Comparison of ENCODE assay signal across 23 cellular contexts in the genomic region with DNA sequence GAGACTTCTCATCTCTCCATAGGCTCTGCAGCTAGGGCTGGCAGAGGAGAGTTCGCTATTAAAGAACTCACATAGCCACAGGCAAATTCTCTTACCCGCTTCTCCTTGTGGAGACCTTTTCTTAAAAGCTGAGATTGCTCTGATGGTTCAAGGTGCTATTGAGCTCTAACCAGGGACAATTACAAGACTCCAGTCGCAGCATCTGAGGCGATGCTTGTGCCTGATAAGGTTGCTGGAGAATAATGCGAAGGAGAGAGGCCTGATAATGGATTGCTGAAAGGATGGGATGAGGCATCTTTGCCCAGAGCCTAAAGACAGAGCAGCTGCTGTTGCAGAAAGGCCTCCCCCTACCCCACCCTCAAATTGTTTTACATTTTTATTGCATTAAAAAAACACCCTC.
A peak's percentile ranks its signal among the peaks of the same experiment; 100 is the strongest.
DNase-seq lines count a peak whose midpoint lies in the region; ATAC-seq and TF ChIP-seq lines count a peak whose summit lies in the region.
"Had no signal": no experiment of that assay in that cellular context is flagged by ENCODE, and none has a peak within 500 bp of the region (broad histone marks: within the 10 kb centered on the region; RNA-seq: fewer than 3 reads in every experiment).

No MANE protein-coding gene starts in this region.

- no peaks in the 10 kb centered on the region for H3K9me3 Mint-ChIP-seq in activated naive CD8-positive, alpha-beta T cell treated with anti-CD3 and anti-CD28 coated beads, Interleukin-2, amount 50 U/mL, for 24 hours
- no peaks in the 10 kb centered on the region for H3K9me3 Mint-ChIP-seq in activated naive CD8-positive, alpha-beta T cell treated with anti-CD3 and anti-CD28 coated beads for 36 hours

- no peaks in the 10 kb centered on the region for H3K27me3 Mint-ChIP-seq in activated naive CD8-positive, alpha-beta T cell treated with anti-CD3 and anti-CD28 coated beads, Interleukin-2, amount 50 U/mL, for 24 hours
- no peaks in the 10 kb centered on the region for H3K27me3 Mint-ChIP-seq in activated naive CD8-positive, alpha-beta T cell treated with anti-CD3 and anti-CD28 coated beads for 36 hours
- H3K27me3 Mint-ChIP-seq: B cell; CD4-positive, alpha-beta memory T cell; CD8-positive, alpha-beta memory T cell had no signal

- H3K4me3 Mint-ChIP-seq in activated naive CD8-positive, alpha-beta T cell treated with anti-CD3 and anti-CD28 coated beads, Interleukin-2, amount 50 U/mL, for 24 hours: no peak overlapping the region
- no peak overlapping the region for H3K4me3 Mint-ChIP-seq in activated naive CD8-positive, alpha-beta T cell treated with anti-CD3 and anti-CD28 coated beads for 36 hours
- H3K4me3 Mint-ChIP-seq: B cell; CD14-positive monocyte; CD4-positive, CD25-positive, alpha-beta regulatory T cell; CD8-positive, alpha-beta memory T cell had no signal

- H3K4me3 ChIP-seq in uterus: no peak overlapping the region
- no peak overlapping the region for H3K4me3 ChIP-seq in BE2C (ENCODE audit: low read depth, low read length)
- H3K4me3 ChIP-seq: A549, BLaER1 had no signal

- H3K4me1 Mint-ChIP-seq in activated naive CD8-positive, alpha-beta T cell treated with anti-CD3 and anti-CD28 coated beads, Interleukin-2, amount 50 U/mL, for 24 hours: no peaks in the 10 kb centered on the region
- H3K4me1 Mint-ChIP-seq in activated naive CD8-positive, alpha-beta T cell treated with anti-CD3 and anti-CD28 coated beads for 36 hours: no peaks in the 10 kb centered on the region
- H3K4me1 Mint-ChIP-seq: B cell; CD14-positive monocyte; CD4-positive, alpha-beta memory T cell; CD4-positive, CD25-positive, alpha-beta regulatory T cell; CD8-positive, alpha-beta memory T cell had no signal

- H3K36me3 ChIP-seq in uterus: no peaks in the 10 kb centered on the region
- H3K36me3 ChIP-seq in BE2C: no peaks in the 10 kb centered on the region
- H3K36me3 ChIP-seq: BLaER1 had no signal

- DNase-seq in activated naive CD8-positive, alpha-beta T cell treated with anti-CD3 and anti-CD28 coated beads, Interleukin-2, amount 50 U/mL, for 24 hours: no peak
- no peak for DNase-seq in activated naive CD8-positive, alpha-beta T cell treated with anti-CD3 and anti-CD28 coated beads for 36 hours
- DNase-seq in islet precursor cell (peak; percentile 75), uterus (no peak), BE2C (no peak)
- DNase-seq: AML-193; C1 segment of cervical spinal cord; CD4-positive, alpha-beta memory T cell; CD4-positive, CD25-positive, alpha-beta regulatory T cell; CD8-positive, alpha-beta memory T cell; COR-L47; DMS 273 treated with DMSO at 0.1 percent for 48 hours; DMS153; DMS53; DMS79; DND-41; EL; GF-D8 had no signal

- peak overlapping the region; percentile 5 for H3K27ac Mint-ChIP-seq in activated naive CD8-positive, alpha-beta T cell treated with anti-CD3 and anti-CD28 coated beads, Interleukin-2, amount 50 U/mL, for 24 hours
- H3K27ac Mint-ChIP-seq in activated naive CD8-positive, alpha-beta T cell treated with anti-CD3 and anti-CD28 coated beads for 36 hours: no peak overlapping the region
- H3K27ac Mint-ChIP-seq: B cell; CD14-positive monocyte; CD4-positive, alpha-beta memory T cell; CD4-positive, CD25-positive, alpha-beta regulatory T cell; CD8-positive, alpha-beta memory T cell had no signal

- H3K4me1 ChIP-seq in uterus (no peaks in the 10 kb centered on the region), BE2C (no peaks in the 10 kb centered on the region)
- H3K4me1 ChIP-seq: A549, BLaER1 had no signal

- intact Hi-C loops in uterus (cut with DNase I; ENCODE audit: low total_unique reads): no loop called here

- H3K27me3 ChIP-seq in uterus (no peaks in the 10 kb centered on the region), BE2C (no peaks in the 10 kb centered on the region)
- H3K27me3 ChIP-seq: BLaER1 had no signal

- H3K36me3 Mint-ChIP-seq in activated naive CD8-positive, alpha-beta T cell treated with anti-CD3 and anti-CD28 coated beads, Interleukin-2, amount 50 U/mL, for 24 hours (ENCODE audit: low read depth): no peaks in the 10 kb centered on the region
- no peaks in the 10 kb centered on the region for H3K36me3 Mint-ChIP-seq in activated naive CD8-positive, alpha-beta T cell treated with anti-CD3 and anti-CD28 coated beads for 36 hours
- H3K36me3 Mint-ChIP-seq: CD14-positive monocyte; CD4-positive, alpha-beta memory T cell; CD4-positive, CD25-positive, alpha-beta regulatory T cell; CD8-positive, alpha-beta memory T cell had no signal

- ATAC-seq in activated naive CD8-positive, alpha-beta T cell treated with anti-CD3 and anti-CD28 coated beads, Interleukin-2, amount 50 U/mL, for 24 hours: no peak
- ATAC-seq: A549 had no signal

- no peaks in the 10 kb centered on the region for H3K9me3 ChIP-seq in uterus
- no peaks in the 10 kb centered on the region for H3K9me3 ChIP-seq in BE2C
- H3K9me3 ChIP-seq: A549, BLaER1 had no signal

- TF ChIP-seq CTCF in uterus (IDR thresholded peaks at IDR 0.05): no peak
- no peak for TF ChIP-seq CTCF in BE2C (IDR thresholded peaks at IDR 0.05; ENCODE audit: low read depth, low read length)

- no peak for TF ChIP-seq POLR2A in uterus (IDR thresholded peaks at IDR 0.05)

- H3K27ac ChIP-seq in uterus: no peak overlapping the region
- H3K27ac ChIP-seq: 22Rv1, A549, BLaER1 had no signal
